22 cellular contexts compared by ENCODE assay signal in genomic region chr21:35716886-35717285, GRCh38.
"Had no signal": no experiment of that assay in that cellular context is flagged by ENCODE, and none has a peak within 500 bp of the region (broad histone marks: within the 10 kb centered on the region; RNA-seq: fewer than 3 reads in every experiment).

No MANE protein-coding gene starts in this region.

- H3K36me3 ChIP-seq: left lung, lower lobe of right lung, neural progenitor cell, ovary, right atrium auricular region, right lobe of liver, spleen, tibial nerve, uterus had no signal

- H3K9me3 ChIP-seq: left lung, lower lobe of right lung, ovary, right atrium auricular region, right lobe of liver, spleen, uterus had no signal

- H3K27me3 ChIP-seq: left lung, neural progenitor cell, ovary, right atrium auricular region, right lobe of liver, tibial nerve, uterus had no signal

- H2AFZ ChIP-seq: neural progenitor cell had no signal

- H3K27ac ChIP-seq: left lung, lower lobe of right lung, neural progenitor cell, ovary, right atrium auricular region, right lobe of liver, skin epidermis, spleen, tibial nerve, uterus had no signal

- H3K4me1 ChIP-seq: left lung, right atrium auricular region, right lobe of liver, spleen, uterus had no signal

- DNase-seq: hypothalamus; immature natural killer cell; kidney; left colon; left lung; lower lobe of right lung; mammary epithelial cell; mesenchymal stem cell; naive B cell; natural killer cell; nephron progenitor cell; ovary; right lobe of liver; spleen; stimulated activated CD4-positive, alpha-beta T cell treated with anti-CD3 and anti-CD28 coated beads, Interleukin-4, amount 100 ng/mL, for 24 hours; stimulated activated naive CD4-positive, alpha-beta T cell; uterus had no signal

- H3K4me2 ChIP-seq: neural progenitor cell had no signal

- H3K9ac ChIP-seq: neural progenitor cell had no signal

- ATAC-seq: left colon; left lung; lower lobe of right lung; natural killer cell; right lobe of liver; stimulated activated effector memory CD8-positive, alpha-beta T cell treated with anti-CD3 and anti-CD28 coated beads, Interleukin-12 subunit alpha, Interleukin-12 subunit beta, amount 100 ng/mL, for 72 hours had no signal

- H3K4me3 ChIP-seq: left lung, lower lobe of right lung, neural progenitor cell, ovary, right atrium auricular region, right lobe of liver, skin epidermis, spleen, tibial nerve, uterus had no signal
